In the genomic region with DNA sequence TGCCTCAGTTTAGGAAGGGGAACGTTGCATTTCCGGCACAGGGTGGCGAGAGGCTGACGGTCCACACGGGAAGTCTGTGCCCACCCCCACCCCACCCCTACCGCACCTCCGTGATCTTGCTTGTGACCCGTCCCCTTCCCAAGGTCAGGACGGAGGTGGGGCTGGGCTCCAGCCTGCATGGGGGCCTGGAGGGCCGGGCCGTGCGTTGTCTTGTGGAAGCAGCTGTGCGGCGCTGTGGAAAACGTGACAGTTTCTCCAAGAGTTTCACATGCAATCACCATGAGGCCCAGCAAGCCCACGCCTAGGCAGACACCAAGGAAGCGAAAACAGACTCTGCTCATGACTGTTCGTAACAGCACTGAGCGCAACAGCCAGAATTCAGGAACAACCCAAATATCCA, we compare ENCODE assay signal across 29 cellular contexts.
"Had no signal": no experiment of that assay in that cellular context is flagged by ENCODE, and none has a peak within 500 bp of the region (broad histone marks: within the 10 kb centered on the region; RNA-seq: fewer than 3 reads in every experiment).

No MANE protein-coding gene starts in this region.

- H3K27me3 ChIP-seq: adrenal gland, body of pancreas, gastroesophageal sphincter had no signal

- H3K4me1 ChIP-seq: adrenal gland, body of pancreas, esophagus squamous epithelium, gastroesophageal sphincter had no signal

- H3K36me3 ChIP-seq: adrenal gland, esophagus squamous epithelium, gastroesophageal sphincter, WERI-Rb-1 had no signal

- FAIRE-seq: colon, endometrium, endothelial cell of umbilical vein had no signal

- ATAC-seq: activated CD4-positive, CD25-positive, alpha-beta regulatory T cell treated with anti-CD3 and anti-CD28 coated beads, Interleukin-2, amount 50 U/mL, for 24 hours; activated CD8-positive, alpha-beta T cell treated with anti-CD3 and anti-CD28 coated beads for 36 hours; activated naive CD8-positive, alpha-beta T cell treated with anti-CD3 and anti-CD28 coated beads, Interleukin-2, amount 50 U/mL, for 24 hours; activated T-cell treated with anti-CD3 and anti-CD28 coated beads, Interleukin-2, amount 50 U/mL, for 4 hours; body of pancreas; gastroesophageal sphincter; T-helper 17 cell had no signal

- H3K27ac ChIP-seq: adrenal gland, body of pancreas, epithelial cell of prostate, esophagus squamous epithelium, gastroesophageal sphincter, WERI-Rb-1 had no signal

- DNase-seq: activated B cell treated with CpG ODN at 0.5 μM for 24 hours; activated CD4-positive, alpha-beta T cell treated with anti-CD3 and anti-CD28 coated beads for 48 hours; activated CD4-positive, alpha-beta T cell treated with anti-CD3 and anti-CD28 coated beads, Interleukin-2, amount 50 U/mL, for 1 hour; activated CD4-positive, alpha-beta T cell treated with anti-CD3 and anti-CD28 coated beads, Interleukin-2, amount 50 U/mL, for 48 hours; activated CD8-positive, alpha-beta memory T cell treated with anti-CD3 and anti-CD28 coated beads for 24 hours; activated effector memory CD4-positive, alpha-beta T cell treated with anti-CD3 and anti-CD28 coated beads, Interleukin-2, amount 50 U/mL, for 16 hours; activated naive CD4-positive, alpha-beta T cell treated with anti-CD3 and anti-CD28 coated beads for 36 hours; activated naive CD8-positive, alpha-beta T cell treated with anti-CD3 and anti-CD28 coated beads for 36 hours; activated naive CD8-positive, alpha-beta T cell treated with anti-CD3 and anti-CD28 coated beads, Interleukin-2, amount 50 U/mL, for 24 hours; activated T-cell treated with anti-CD3 and anti-CD28 coated beads, Interleukin-2, amount 50 U/mL, for 4 hours; amygdala; body of pancreas; caudate nucleus; cortex of kidney; effector CD8-positive, alpha-beta T cell; esophagus squamous epithelium; foreskin melanocyte; T-helper 1 cell; T-helper 17 cell; T1000; WERI-Rb-1 had no signal

- H3K9me3 ChIP-seq: adrenal gland, body of pancreas, esophagus squamous epithelium, gastroesophageal sphincter had no signal

- H3K4me3 ChIP-seq: adrenal gland, body of pancreas, esophagus squamous epithelium, gastroesophageal sphincter had no signal
